4 cellular contexts compared by ENCODE assay signal in genomic region chr17:61402073-61402541, GRCh38.
TF ChIP-seq lines count a peak whose summit lies in the region.

No MANE protein-coding gene starts in this region.

TF ChIP-seq in SK-N-SH, 30 proteins besides CTCF, POLR2A, EP300 and RAD21 (continues in another document):
- no peak for TF ChIP-seq GABPA (IDR thresholded peaks at IDR 0.05; ENCODE audit: low read depth)
- no peak for TF ChIP-seq MEF2A (IDR thresholded peaks at IDR 0.05; ENCODE audit: borderline replicate concordance, low read depth)
- TF ChIP-seq FOXJ3 (CRISPR knock-in tag; IDR thresholded peaks at IDR 0.05): no peak
- TF ChIP-seq PBX3 (IDR thresholded peaks at IDR 0.05): no peak
- no peak for TF ChIP-seq NFIC (IDR thresholded peaks at IDR 0.05; ENCODE audit: borderline replicate concordance)
- TF ChIP-seq FOSL2 (IDR thresholded peaks at IDR 0.05; ENCODE audit: borderline replicate concordance, low read depth): no peak
- TF ChIP-seq ELF1 (IDR thresholded peaks at IDR 0.05): no peak
- no peak for TF ChIP-seq TAF1 (IDR thresholded peaks at IDR 0.05; ENCODE audit: borderline replicate concordance, low read depth, low read length)
- no peak for TF ChIP-seq TEAD4 (IDR thresholded peaks at IDR 0.05; ENCODE audit: borderline replicate concordance, insufficient read depth)
- no peak for TF ChIP-seq NRF1 (IDR thresholded peaks at IDR 0.05; ENCODE audit: low read depth, low read length)
- TF ChIP-seq USF1 (IDR thresholded peaks at IDR 0.05; ENCODE audit: borderline replicate concordance, low read depth): no peak
- TF ChIP-seq CHD2 (IDR thresholded peaks at IDR 0.05; ENCODE audit: low read length, partially characterized antibody): no peak
- TF ChIP-seq USF2 (IDR thresholded peaks at IDR 0.05; ENCODE audit: borderline replicate concordance, low read depth, low read length): no peak
- no peak for TF ChIP-seq GATA2 (CRISPR knock-in tag; IDR thresholded peaks at IDR 0.05)

TF ChIP-seq in SK-N-SH treated with all-trans-retinoic acid at 6 μM for 48 hours, 23 proteins besides CTCF, POLR2A, EP300 and RAD21 (continues in another document):
- TF ChIP-seq PPARA (CRISPR knock-in tag; IDR thresholded peaks at IDR 0.05; ENCODE audit: borderline replicate concordance): no peak
- TF ChIP-seq CREB5 (CRISPR knock-in tag; IDR thresholded peaks at IDR 0.05; ENCODE audit: low read depth): no peak
- no peak for TF ChIP-seq CSRNP3 (CRISPR knock-in tag; IDR thresholded peaks at IDR 0.05)
- TF ChIP-seq TSHZ2 (CRISPR knock-in tag; IDR thresholded peaks at IDR 0.05): no peak
- no peak for TF ChIP-seq TOX (CRISPR knock-in tag; IDR thresholded peaks at IDR 0.05; ENCODE audit: borderline replicate concordance)
- TF ChIP-seq ZNF70 (CRISPR knock-in tag; IDR thresholded peaks at IDR 0.05): no peak
- TF ChIP-seq BACH2 (CRISPR knock-in tag; IDR thresholded peaks at IDR 0.05; ENCODE audit: borderline replicate concordance): no peak
- no peak for TF ChIP-seq OSR1 (CRISPR knock-in tag; IDR thresholded peaks at IDR 0.05)
- no peak for TF ChIP-seq ZNF565 (CRISPR knock-in tag; conservative IDR thresholded peaks at IDR 0.05; ENCODE audit: low read depth)
- no peak for TF ChIP-seq ZFP3 (CRISPR knock-in tag; IDR thresholded peaks at IDR 0.05)
- TF ChIP-seq GLIS3 (CRISPR knock-in tag; IDR thresholded peaks at IDR 0.05): no peak
- TF ChIP-seq TCF4 (CRISPR knock-in tag; IDR thresholded peaks at IDR 0.05; ENCODE audit: borderline replicate concordance): no peak

TF ChIP-seq in GM12878, 131 proteins besides CTCF, POLR2A, EP300 and RAD21:
- TF ChIP-seq NFXL1 (IDR thresholded peaks at IDR 0.05; ENCODE audit: borderline replicate concordance) (0 out of 2 replicates have a peak, but pooled peaks have one; percentile 15), CEBPZ (IDR thresholded peaks at IDR 0.05; ENCODE audit: low read depth, low read length) (no peak)

TF ChIP-seq in HepG2, 621 proteins besides CTCF, POLR2A, EP300 and RAD21:
- no peak for TF ChIP-seq SOX13 (IDR thresholded peaks at IDR 0.05)
- no peak for TF ChIP-seq SOX13 (CRISPR knock-in tag; conservative IDR thresholded peaks at IDR 0.05 in 1 of 2, IDR thresholded peaks at IDR 0.05 in 1 of 2)
- peak; percentile 57 for TF ChIP-seq AGO2 (optimal IDR thresholded peaks at IDR 0.05; ENCODE audit: low read depth, low read length)
- TF ChIP-seq HNRNPL (IDR thresholded peaks at IDR 0.05; ENCODE audit: low read depth, low read length): 0 out of 2 replicates have a peak, but pooled peaks have one; percentile 11
